In the genomic region with DNA sequence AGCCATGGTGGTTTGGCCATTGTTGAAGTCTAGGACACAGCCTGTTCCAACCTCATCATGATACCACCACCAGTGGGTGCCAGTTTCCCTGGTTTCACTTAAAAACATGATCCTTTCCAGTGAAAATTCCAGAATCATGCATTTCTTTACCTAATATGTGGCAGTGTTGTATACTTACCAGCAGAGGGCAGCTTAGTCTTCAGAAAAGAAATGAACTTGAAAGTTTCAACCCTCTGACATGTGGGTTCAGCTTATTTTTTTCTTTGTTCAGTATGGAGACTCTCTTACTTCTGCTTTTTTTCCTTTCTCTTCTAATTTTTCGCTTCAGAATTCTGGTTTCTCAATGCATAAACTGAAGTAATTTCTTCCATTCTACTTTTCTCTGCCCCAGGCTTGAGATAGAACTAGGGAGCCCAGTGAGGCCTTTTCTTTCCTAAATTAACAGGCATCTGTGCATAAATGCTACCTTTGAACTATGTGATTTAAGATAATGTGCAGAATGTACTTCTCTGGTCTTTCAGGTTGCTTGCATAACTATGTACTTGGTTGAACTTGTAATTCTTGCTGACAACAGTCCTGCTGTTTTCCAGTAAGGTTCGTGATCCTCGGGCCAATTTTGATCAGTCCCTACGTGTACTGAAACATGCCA, we compare ENCODE assay signal across 8 cellular contexts. TPM values are rescaled to one million over a fixed set of nuclear protein-coding genes. Genes with fewer than 3 reads are reported as not detected.
DNase-seq lines count a peak whose midpoint lies in the region; ATAC-seq and TF ChIP-seq lines count a peak whose summit lies in the region.

No MANE protein-coding gene starts in this region.

- WGBS in lung, 2 donors, result 62 to 66% methylated on average over 4 of the region's 4 CpGs
- WGBS in tibial nerve, 2 donors, result 62 to 65% methylated on average over 4 of the region's 4 CpGs

- peak in 4 of 6 experiments; percentile 15 to 54 (median 36) for DNase-seq in stimulated activated naive CD4-positive, alpha-beta T cell (lab: John Stamatoyannopoulos, UW)
- no peak for DNase-seq in stimulated activated naive CD4-positive, alpha-beta T cell treated with Interleukin-2 at 50 U/mL for 16 hours (lab: John Stamatoyannopoulos, UW)
- DNase-seq in HFF-Myc (ENCODE audit: extremely low read depth, low read depth) (peak; percentile 74), MV-4-11 (lab: John Stamatoyannopoulos, UW) (peak; percentile 92), SK-MEL-5 (ENCODE audit: low read depth, low spot score) (peak; percentile 92), dorsolateral prefrontal cortex (peak in 4 of 10 donors; percentile 15 to 40 (median 24)), lung (ENCODE audit: low spot score) (no peak), tibial nerve (ENCODE audit: low spot score in 2 of 2) (peak in 1 of 2 donors; percentile 54)

- TF ChIP-seq EP300 in tibial nerve (IDR thresholded peaks at IDR 0.05), result peak in 1 of 2 donors; percentile 43

- in situ Hi-C loops in SK-MEL-5 (cut with HindIII; ENCODE audit: low pct_unique_long_range_greater_than_20kb, low sequenced_read_pairs), result no loop called here

- intact Hi-C loops in dorsolateral prefrontal cortex (cut with DNase I), result loop anchor here (1.0 to 10.0 kb wide), 6 partner anchors 55 to 585 kb away; partner anchors contain the start of genes PDS5A (in 2 of the 2), UBE2K (in 2 of the 2), N4BP2 (in 1 of the 2) and SMIM14 (in 1 of the 2)

- H3K4me3 ChIP-seq in HFF-Myc (replicated peaks; ENCODE audit: low read depth, low read length) (no peak overlapping the region), dorsolateral prefrontal cortex (peak overlapping the region in 10 of 59 donors; percentile 1 to 28 (median 6)), lung (no peak overlapping the region), tibial nerve (no peak overlapping the region)

- H3K27ac ChIP-seq in dorsolateral prefrontal cortex, result peak overlapping the region; percentile 17 to 99 (median 84)
- H3K27ac ChIP-seq in lung (ENCODE audit: low read depth in 1 of 2, low read length in 1 of 2), result peak overlapping the region in 1 of 2 donors; percentile 16
- peak overlapping the region in 3 of 4 donors; percentile 44 to 72 (median 59) for H3K27ac ChIP-seq in tibial nerve

- H3K27me3 ChIP-seq in dorsolateral prefrontal cortex (no peaks in the 10 kb centered on the region), lung (ENCODE audit: control insufficient read depth, insufficient read depth) (no peaks in the 10 kb centered on the region), tibial nerve (no peaks in the 10 kb centered on the region)

- ATAC-seq in lung (ENCODE audit: insufficient read depth, low FRiP score), result peak; percentile 75

- H3K36me3 ChIP-seq in lung (ENCODE audit: control insufficient read depth in 2 of 2, insufficient read depth in 2 of 2, low read length in 2 of 2), result peaks cover 6 to 12% of the 10 kb centered on the region in 2 donors
- H3K36me3 ChIP-seq in tibial nerve, result peaks cover 0 to 54% (median 0%) of the 10 kb centered on the region in 3 donors

- TF ChIP-seq POLR2A in tibial nerve (IDR thresholded peaks at IDR 0.05), result no peak

- peak; percentile 81 for TF ChIP-seq CTCF in HFF-Myc (IDR thresholded peaks at IDR 0.05; ENCODE audit: low read depth, low read length, missing control alignments)
- TF ChIP-seq CTCF in dorsolateral prefrontal cortex (IDR thresholded peaks at IDR 0.05 in 54 of 56, conservative IDR thresholded peaks at IDR 0.05 in 2 of 56; ENCODE audit: low read depth in 1 of 56, partially characterized antibody in 56 of 56), result peak; percentile 81 to 97 (median 92)
- TF ChIP-seq CTCF in lung (IDR thresholded peaks at IDR 0.05; ENCODE audit: control extremely low read depth, extremely low read depth), result peak; percentile 59
- peak; percentile 67 to 88 (median 85) for TF ChIP-seq CTCF in tibial nerve (IDR thresholded peaks at IDR 0.05)

- no peaks in the 10 kb centered on the region for H3K9me3 ChIP-seq in lung (ENCODE audit: control insufficient read depth in 2 of 2, insufficient read depth in 1 of 2, low read length in 1 of 2)
- H3K9me3 ChIP-seq in tibial nerve, result no peaks in the 10 kb centered on the region

- H3K4me1 ChIP-seq in lung (ENCODE audit: control insufficient read depth in 2 of 2, insufficient read depth in 2 of 2, low read length in 2 of 2) (no peaks in the 10 kb centered on the region), tibial nerve (peaks cover 0 to 8% (median 0%) of the 10 kb centered on the region in 4 donors)

RNA-seq across cellular contexts. Expression of gene LIAS, which starts 10.7 kb away (rescaled TPM):
- total RNA-seq in SK-MEL-5 (2014; rRNA removed; shearing (Covaris generic)), result 20.4 and 20.5 TPM in 2 replicates
- polyA plus RNA-seq in SK-MEL-5 (2015; cell fraction: cytosol; rRNA removed), result 15.6 and 17.2 TPM in 2 replicates
- 35.7 and 40.3 TPM in 2 replicates for polyA plus RNA-seq in SK-MEL-5 (2015; cell fraction: nucleus; rRNA removed)
- total RNA-seq in dorsolateral prefrontal cortex, result 10 to 100 TPM; 16.1 to 30.6 (median 22.3) TPM
- total RNA-seq in lung, result 10 to 100 TPM in 1 of 2 donors, 1 to 10 TPM in 1; 9.8 to 26.7 TPM
- 10 to 100 TPM in 1 of 2 donors, 1 to 10 TPM in 1; 8.6 to 15.3 TPM for polyA plus RNA-seq in lung
- 10 to 100 TPM in 3 of 4 donors, 1 to 10 TPM in 1; 9.3 to 11.2 (median 11.0) TPM for total RNA-seq in tibial nerve

RNA-seq across cellular contexts. Expression of gene RPL9, which starts 10.8 kb away (rescaled TPM):
- 3,684 and 3,967 TPM in 2 replicates for total RNA-seq in SK-MEL-5 (2014; rRNA removed; shearing (Covaris generic))
- 1,880 and 2,160 TPM in 2 replicates for polyA plus RNA-seq in SK-MEL-5 (2015; cell fraction: cytosol; rRNA removed)
- polyA plus RNA-seq in SK-MEL-5 (2015; cell fraction: nucleus; rRNA removed), result 473 and 736 TPM in 2 replicates
- total RNA-seq in dorsolateral prefrontal cortex (100 to 1,000 TPM; 295 to 743 (median 520) TPM), lung (1,000 to 10,000 TPM in 1 of 2 donors, 100 to 1,000 TPM in 1; 963 to 2,992 TPM), tibial nerve (1,000 to 10,000 TPM; 2,396 to 3,997 (median 2,918) TPM)
- 1,000 to 10,000 TPM; 1,357 to 3,293 TPM for polyA plus RNA-seq in lung

RNA-seq across cellular contexts. Expression of gene UGDH, which starts 57.7 kb away (rescaled TPM):
- 90.9 and 93.4 TPM in 2 replicates for total RNA-seq in SK-MEL-5 (2014; rRNA removed; shearing (Covaris generic))
- 97.6 and 109 TPM in 2 replicates for polyA plus RNA-seq in SK-MEL-5 (2015; cell fraction: cytosol; rRNA removed)
- 22.4 and 44.6 TPM in 2 replicates for polyA plus RNA-seq in SK-MEL-5 (2015; cell fraction: nucleus; rRNA removed)
- 10 to 100 TPM in 116 of 120 experiments, 1 to 10 TPM in 4; 8.7 to 26.5 (median 15.0) TPM for total RNA-seq in dorsolateral prefrontal cortex
- 10 to 100 TPM; 51.6 to 69.1 TPM for total RNA-seq in lung
- polyA plus RNA-seq in lung, result 10 to 100 TPM; 13.4 to 21.5 TPM
- 100 to 1,000 TPM in 1 of 4 donors, 10 to 100 TPM in 3; 39.5 to 108 (median 64.4) TPM for total RNA-seq in tibial nerve

Comparison
In these comparisons a context has a peak if more than half of its experiments do, and no peak if none do; other contexts are left out.
1. DNase-seq: peak in stimulated activated naive CD4-positive, alpha-beta T cell (4 of 6), HFF-Myc (single experiment), MV-4-11 (single experiment) and SK-MEL-5 (single experiment); none in stimulated activated naive CD4-positive, alpha-beta T cell treated with Interleukin-2 at 50 U/mL for 16 hours (single experiment) and lung (single experiment).
2. Peak in every context shown above with its lines, with median percentiles within 50 percentile points of each other: CTCF ChIP-seq.